Comparison of ENCODE assay signal across 2 cellular contexts in the genomic region with DNA sequence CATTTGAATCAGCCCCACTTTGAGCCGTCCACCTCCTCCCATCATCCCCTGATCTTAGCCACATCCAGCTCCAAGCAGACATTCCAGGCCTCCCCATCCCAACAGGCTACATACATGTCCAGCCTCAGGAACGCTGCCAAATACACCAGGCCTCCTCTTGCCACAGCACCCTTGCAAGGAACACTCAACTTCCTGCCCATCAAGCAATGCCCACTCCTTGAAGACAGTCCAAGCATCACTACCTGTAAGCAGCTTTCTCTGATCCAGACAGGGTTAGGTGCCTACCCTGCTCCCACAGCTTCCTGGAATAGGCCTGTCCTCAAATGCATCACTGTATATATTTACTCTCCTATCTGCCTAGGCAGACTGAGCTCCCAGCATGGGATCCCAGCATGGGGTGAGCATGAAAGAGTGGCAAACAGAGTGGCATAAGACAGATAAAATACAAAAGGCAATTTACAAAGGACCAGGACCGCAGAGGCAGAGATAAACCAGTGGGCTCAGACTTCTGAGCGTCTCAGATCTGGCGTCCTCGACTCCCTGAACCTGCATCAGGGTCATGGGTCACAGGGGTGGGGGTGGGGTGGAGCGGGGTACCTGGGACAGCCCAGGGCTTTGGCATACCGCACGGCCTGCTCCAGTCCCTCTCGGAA.
TF ChIP-seq lines count a peak whose summit lies in the region.

No MANE protein-coding gene starts in this region.

TF ChIP-seq in liver, 16 proteins besides CTCF, POLR2A, EP300 and RAD21 (continued from another document):
- no peak for TF ChIP-seq REST (IDR thresholded peaks at IDR 0.05)
- TF ChIP-seq RXRA (IDR thresholded peaks at IDR 0.05), result no peak
- TF ChIP-seq YY1 (IDR thresholded peaks at IDR 0.05), result no peak
- TF ChIP-seq FOXA2 (IDR thresholded peaks at IDR 0.05), result no peak
- no peak for TF ChIP-seq HNF4A (conservative IDR thresholded peaks at IDR 0.05)
- no peak for TF ChIP-seq FOXA1 (IDR thresholded peaks at IDR 0.05)

TF ChIP-seq in HepG2, 621 proteins besides CTCF, POLR2A, EP300 and RAD21 (continued from another document):
- TF ChIP-seq ZBTB44 (CRISPR knock-in tag; IDR thresholded peaks at IDR 0.05) (no peak), ZBTB37 (CRISPR knock-in tag; IDR thresholded peaks at IDR 0.05) (no peak), RBAK (CRISPR knock-in tag; IDR thresholded peaks at IDR 0.05) (no peak), ZNF614 (CRISPR knock-in tag; IDR thresholded peaks at IDR 0.05; ENCODE audit: borderline replicate concordance) (no peak), SRSF1 (optimal IDR thresholded peaks at IDR 0.05; ENCODE audit: low read depth, low read length) (no peak), ZNF543 (CRISPR knock-in tag; IDR thresholded peaks at IDR 0.05) (no peak), ZNF652 (CRISPR knock-in tag; IDR thresholded peaks at IDR 0.05; ENCODE audit: borderline replicate concordance, low read depth) (no peak), SRF (IDR thresholded peaks at IDR 0.05; ENCODE audit: low read depth, low read length) (no peak), ZUFSP (CRISPR knock-in tag; IDR thresholded peaks at IDR 0.05; ENCODE audit: borderline replicate concordance) (no peak), ATF6 (CRISPR knock-in tag; conservative IDR thresholded peaks at IDR 0.05) (no peak), MAFG (CRISPR knock-in tag; IDR thresholded peaks at IDR 0.05) (no peak)
